ENCODE assay signal across 8 cellular contexts in genomic region chr20:32823078-32823477, GRCh38. TPM values are rescaled to one million over a fixed set of nuclear protein-coding genes. Genes with fewer than 3 reads are reported as not detected.
DNase-seq lines count a peak whose midpoint lies in the region; ATAC-seq and TF ChIP-seq lines count a peak whose summit lies in the region.

No MANE protein-coding gene starts in this region.

- no peak overlapping the region for H3K4me3 ChIP-seq in lower leg skin (ENCODE audit: low read depth, poor library complexity, severe bottlenecking)

- peaks cover 62% of the 10 kb centered on the region for H3K4me1 Mint-ChIP-seq in activated naive CD8-positive, alpha-beta T cell (ENCODE audit: low read depth)

- H3K9me3 Mint-ChIP-seq in activated naive CD8-positive, alpha-beta T cell (ENCODE audit: low read depth): no peaks in the 10 kb centered on the region

- no peaks in the 10 kb centered on the region for H3K27me3 Mint-ChIP-seq in activated naive CD8-positive, alpha-beta T cell

- intact Hi-C loops in lower leg skin (cut with DNase I; ENCODE audit: low total_unique reads): no loop called here

- in situ Hi-C loops in ACHN (cut with HindIII; ENCODE audit: low pct_ligation_motif_present, low pct_unique_long_range_greater_than_20kb, low sequenced_read_pairs): no loop called here

- no peak for TF ChIP-seq POLR2A in lower leg skin (IDR thresholded peaks at IDR 0.05)

- peak overlapping the region; percentile 31 for H3K27ac Mint-ChIP-seq in activated naive CD8-positive, alpha-beta T cell

- H3K4me3 Mint-ChIP-seq in activated naive CD8-positive, alpha-beta T cell: peak overlapping the region; percentile 94

- peaks cover 7% of the 10 kb centered on the region for H3K36me3 Mint-ChIP-seq in activated naive CD8-positive, alpha-beta T cell

- DNase-seq in ACHN: peak; percentile 64
- DNase-seq in HT1080 (ENCODE audit: low read depth): peak; percentile 71
- DNase-seq in lower leg skin (ENCODE audit: low spot score in 2 of 2): peak; percentile 41 to 87
- no peak for DNase-seq in NCI-H146 treated with DMSO at 0.1 percent for 48 hours (lab: John Stamatoyannopoulos, UW; ENCODE audit: unreplicated experiment)
- DNase-seq in NCI-H187 treated with DMSO at 0.1 percent for 48 hours (lab: John Stamatoyannopoulos, UW): no peak
- no peak for DNase-seq in NCI-H1694 treated with DMSO at 0.1 percent for 48 hours (lab: John Stamatoyannopoulos, UW)

- no peak for ATAC-seq in HG02623 (IDR thresholded peaks at IDR 0.05; ENCODE audit: unreplicated experiment)

- TF ChIP-seq CTCF in lower leg skin (IDR thresholded peaks at IDR 0.05): no peak

- 63 to 67% methylated on average over 3 of the region's 3 CpGs for WGBS in lower leg skin, 2 donors

RNA-seq across cellular contexts. Expression of gene MAPRE1, which starts 3.3 kb away (rescaled TPM):
- total RNA-seq in HT1080 (2014; rRNA removed; shearing (Covaris generic)): 114 and 137 TPM in 2 replicates
- 127 and 128 TPM in 2 replicates for polyA plus RNA-seq in HT1080 (2015; cell fraction: cytosol; rRNA removed)
- 90.5 and 100.0 TPM in 2 replicates for polyA plus RNA-seq in HT1080 (2015; cell fraction: nucleus; rRNA removed)
- 10 to 100 TPM; 44.6 to 60.2 (median 52.8) TPM for total RNA-seq in lower leg skin

RNA-seq across cellular contexts. Expression of gene EFCAB8, which starts 35.6 kb away (rescaled TPM):
- total RNA-seq in HT1080 (2014; rRNA removed; shearing (Covaris generic)): not detected in 2 replicates
- not detected in 2 replicates for polyA plus RNA-seq in HT1080 (2015; cell fraction: cytosol; rRNA removed)
- polyA plus RNA-seq in HT1080 (2015; cell fraction: nucleus; rRNA removed): 0.10 TPM in 1 of 2 replicates, not detected in the other
- not detected for total RNA-seq in lower leg skin

Comparison
In these comparisons a context has a peak if more than half of its experiments do, and no peak if none do; other contexts are left out.
1. DNase-seq: peak in ACHN (single experiment), HT1080 (single experiment) and lower leg skin (2 of 2); none in NCI-H146 treated with DMSO at 0.1 percent for 48 hours (single experiment), NCI-H187 treated with DMSO at 0.1 percent for 48 hours (single experiment) and NCI-H1694 treated with DMSO at 0.1 percent for 48 hours (single experiment).